ENCODE assay signal across 1 cellular context in genomic region chr12:132689227-132689626, GRCh38.
A peak's percentile ranks its signal among the peaks of the same experiment; 100 is the strongest.
TF ChIP-seq lines count a peak whose summit lies in the region.

No MANE protein-coding gene starts in this region.

TF ChIP-seq in liver, 16 proteins besides CTCF, POLR2A, EP300 and RAD21 (continued from another document):
- TF ChIP-seq REST (IDR thresholded peaks at IDR 0.05) = peak; percentile 59
- TF ChIP-seq HNF4A (conservative IDR thresholded peaks at IDR 0.05) = peak; percentile 84 to 87
- TF ChIP-seq FOXA2 (IDR thresholded peaks at IDR 0.05) = peak; percentile 55
- peak in 1 of 2 donors; percentile 19 for TF ChIP-seq JUND (IDR thresholded peaks at IDR 0.05)
- TF ChIP-seq EGR1 (IDR thresholded peaks at IDR 0.05; ENCODE audit: low read depth in 2 of 2) = no peak
- TF ChIP-seq RXRA (IDR thresholded peaks at IDR 0.05) = peak; percentile 54 to 73
- peak; percentile 65 for TF ChIP-seq HNF4G (IDR thresholded peaks at IDR 0.05)
- peak; percentile 65 for TF ChIP-seq SP1 (IDR thresholded peaks at IDR 0.05)
- TF ChIP-seq NR2F2 (IDR thresholded peaks at IDR 0.05) = no peak
- peak; percentile 22 for TF ChIP-seq MAX (IDR thresholded peaks at IDR 0.05)
- TF ChIP-seq TAF1 (conservative IDR thresholded peaks at IDR 0.05) = no peak
- peak; percentile 67 for TF ChIP-seq YY1 (IDR thresholded peaks at IDR 0.05)
